8 cellular contexts compared by ENCODE assay signal in the genomic region with DNA sequence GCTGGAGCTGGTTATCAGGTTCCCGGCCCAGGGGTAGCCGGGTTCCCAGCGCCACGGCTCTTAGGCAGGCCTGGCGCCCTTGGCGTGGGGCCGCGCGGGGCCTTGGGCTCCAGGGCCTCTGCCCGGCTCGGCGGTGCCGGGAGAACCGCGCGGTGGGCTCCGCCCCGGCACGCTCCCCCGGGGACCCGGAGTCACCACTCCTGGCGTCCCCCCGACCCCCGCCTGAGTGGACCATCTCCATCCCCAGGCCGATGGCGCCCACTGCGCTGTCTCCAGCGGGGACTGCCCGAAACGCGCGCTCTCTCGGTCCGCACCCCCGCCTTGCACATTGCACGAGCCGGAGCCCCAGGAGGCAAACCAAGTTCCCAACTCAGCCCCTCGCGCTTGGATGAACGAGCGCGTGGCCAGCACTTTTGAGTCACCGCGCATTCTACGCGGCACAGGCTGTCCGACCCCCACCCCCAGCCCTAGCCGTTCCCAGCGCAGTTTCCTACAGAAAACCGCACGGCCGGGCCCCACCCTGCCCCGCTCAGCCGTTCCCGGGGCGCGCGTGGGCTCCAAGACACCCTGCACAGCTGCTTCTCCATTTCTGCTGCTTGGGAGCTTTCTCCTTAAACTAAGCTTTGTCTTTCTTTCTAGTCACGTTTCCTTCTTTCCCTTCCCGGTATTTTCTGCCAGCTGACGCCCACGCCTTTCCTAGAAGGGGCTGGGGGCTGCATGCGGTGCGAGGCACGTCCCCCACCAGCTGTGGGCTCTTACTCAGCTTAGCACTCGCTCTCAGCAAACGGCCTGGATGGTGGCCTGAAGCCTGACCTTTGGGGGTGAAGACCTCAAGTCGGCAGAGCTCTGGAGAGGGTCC. TPM values are rescaled to one million over a fixed set of nuclear protein-coding genes. Genes with fewer than 3 reads are reported as not detected.
DNase-seq lines count a peak whose midpoint lies in the region; ATAC-seq and TF ChIP-seq lines count a peak whose summit lies in the region.

No MANE protein-coding gene starts in this region.

- ATAC-seq in GM18858 (IDR thresholded peaks at IDR 0.05; ENCODE audit: unreplicated experiment) (peak; percentile 26), HG03135 (IDR thresholded peaks at IDR 0.05; ENCODE audit: unreplicated experiment) (peak; percentile 37)

- no peaks in the 10 kb centered on the region for H3K36me3 ChIP-seq in brain microvascular endothelial cell (replicated peaks)

- H3K27ac ChIP-seq in brain microvascular endothelial cell = peak overlapping the region; percentile 86

- TF ChIP-seq CTCF in brain microvascular endothelial cell (IDR thresholded peaks at IDR 0.05; ENCODE audit: low read depth, low read length, missing control alignments) = no peak

- H3K4me3 ChIP-seq in brain microvascular endothelial cell (ENCODE audit: low read depth, low read length) = peak overlapping the region; percentile 82

- H3K27me3 ChIP-seq in brain microvascular endothelial cell (replicated peaks) = no peaks in the 10 kb centered on the region

- in situ Hi-C loops in SK-MEL-5 (cut with HindIII; ENCODE audit: low pct_unique_long_range_greater_than_20kb, low sequenced_read_pairs) = no loop called here
- in situ Hi-C loops in brain microvascular endothelial cell (cut with HindIII; ENCODE audit: low pct_ligation_motif_present, low sequenced_read_pairs) = loop anchor here (25.0 kb wide), 1 partner anchor 126 kb away; the partner anchor contains the start of gene MUC6

- DNase-seq in A172 (ENCODE audit: low spot score) (peak; percentile 62), SK-MEL-5 (ENCODE audit: low read depth, low spot score) (peak; percentile 17), brain microvascular endothelial cell (peak; percentile 59), left kidney (ENCODE audit: low read depth, low spot score) (peak; percentile 81), SW 1271 (lab: John Stamatoyannopoulos, UW) (no peak)
- DNase-seq in stimulated activated CD4-positive, alpha-beta T cell treated with anti-CD3 and anti-CD28 coated beads, Interleukin-4, amount 100 ng/mL, for 24 hours = peak; percentile 51

RNA-seq across cellular contexts. Expression of gene CHID1, which starts 0.7 kb away (rescaled TPM):
- total RNA-seq in A172 (2014; rRNA removed; shearing (Covaris generic)) = 54.5 and 66.7 TPM in 2 replicates
- 21.8 and 31.0 TPM in 2 replicates for total RNA-seq in SK-MEL-5 (2014; rRNA removed; shearing (Covaris generic))
- 248 and 307 TPM in 2 replicates for polyA plus RNA-seq in SK-MEL-5 (2015; cell fraction: cytosol; rRNA removed)
- 47.5 and 57.7 TPM in 2 replicates for polyA plus RNA-seq in SK-MEL-5 (2015; cell fraction: nucleus; rRNA removed)

RNA-seq across cellular contexts. Expression of gene AP2A2, which starts 14.4 kb away (rescaled TPM):
- total RNA-seq in A172 (2014; rRNA removed; shearing (Covaris generic)) = 27.8 and 29.4 TPM in 2 replicates
- 14.6 and 16.2 TPM in 2 replicates for total RNA-seq in SK-MEL-5 (2014; rRNA removed; shearing (Covaris generic))
- 31.1 and 58.9 TPM in 2 replicates for polyA plus RNA-seq in SK-MEL-5 (2015; cell fraction: cytosol; rRNA removed)
- 94.3 and 150 TPM in 2 replicates for polyA plus RNA-seq in SK-MEL-5 (2015; cell fraction: nucleus; rRNA removed)

Comparison
In these comparisons a context has a peak if more than half of its experiments do, and no peak if none do; other contexts are left out.
1. DNase-seq: peak in A172 (single experiment), SK-MEL-5 (single experiment), brain microvascular endothelial cell (single experiment), left kidney (single experiment) and stimulated activated CD4-positive, alpha-beta T cell treated with anti-CD3 and anti-CD28 coated beads, Interleukin-4, amount 100 ng/mL, for 24 hours (single experiment); none in SW 1271 (0 of 2).